10 cellular contexts compared by ENCODE assay signal in genomic region chr18:2716394-2717326, GRCh38.
DNase-seq lines count a peak whose midpoint lies in the region; ATAC-seq and TF ChIP-seq lines count a peak whose summit lies in the region.
"Had no signal": no experiment of that assay in that cellular context is flagged by ENCODE, and none has a peak within 500 bp of the region (broad histone marks: within the 10 kb centered on the region; RNA-seq: fewer than 3 reads in every experiment).

No MANE protein-coding gene starts in this region.

- CTCF ChIA-PET in Caco-2 (lab: Charles Lee), result no interaction called here
- CTCF ChIA-PET in activated CD8-positive, alpha-beta T cell treated with anti-CD3 and anti-CD28 coated beads for 36 hours (lab: Charles Lee), result interaction anchor here (1.5 kb wide), 1 partner anchor 52 kb away, joined by 4 read pairs; no protein-coding TSS in a partner anchor

- H3K9me3 Mint-ChIP-seq in Caco-2 (ENCODE audit: unreplicated experiment), result no peaks in the 10 kb centered on the region
- H3K9me3 Mint-ChIP-seq in activated CD8-positive, alpha-beta T cell treated with anti-CD3 and anti-CD28 coated beads for 36 hours, result no peaks in the 10 kb centered on the region

- H3K9me3 ChIP-seq in Caco-2 (no peaks in the 10 kb centered on the region), prostate gland (no peaks in the 10 kb centered on the region)
- H3K9me3 ChIP-seq: right lobe of liver had no signal

- H3K27ac Mint-ChIP-seq in Caco-2 (ENCODE audit: unreplicated experiment), result peak overlapping the region; percentile 43
- peak overlapping the region; percentile 46 for H3K27ac Mint-ChIP-seq in activated CD8-positive, alpha-beta T cell treated with anti-CD3 and anti-CD28 coated beads for 36 hours

- H3K36me3 ChIP-seq in Caco-2 (ENCODE audit: control insufficient read depth, insufficient read depth, low read length) (no peaks in the 10 kb centered on the region; the same call in 1 of the 2 replicates), prostate gland (no peaks in the 10 kb centered on the region)

- DNase-seq in Caco-2 (no peak), Right ventricle myocardium superior (peak; percentile 68), pons (ENCODE audit: low spot score) (peak; percentile 14), MV-4-11 (lab: John Stamatoyannopoulos, UW) (no peak), prostate gland (ENCODE audit: low spot score) (no peak), GM13976 (ENCODE audit: low spot score) (no peak)
- no peak for DNase-seq in activated CD8-positive, alpha-beta T cell treated with anti-CD3 and anti-CD28 coated beads for 36 hours
- DNase-seq: activated CD4-positive, alpha-beta T cell treated with anti-CD3 and anti-CD28 coated beads, Interleukin-2, amount 50 U/mL, for 48 hours; right lobe of liver had no signal

- BruUV-seq in Caco-2 (replicated peaks; lab: Mats Ljungman, UMichigan), result no TSS peak

- TF ChIP-seq POLR2A in prostate gland (IDR thresholded peaks at IDR 0.05), result no peak

- no peak overlapping the region for H3K27ac ChIP-seq in prostate gland
- H3K27ac ChIP-seq: right lobe of liver had no signal

- POLR2A ChIA-PET in Caco-2 (lab: Charles Lee), result no interaction called here
- POLR2A ChIA-PET in activated CD8-positive, alpha-beta T cell treated with anti-CD3 and anti-CD28 coated beads for 36 hours (lab: Charles Lee), result interaction anchor here (1.4 kb wide), 1 partner anchor 12 kb away, joined by 7 read pairs; no protein-coding TSS in a partner anchor

- no peak overlapping the region for H3K4me3 Mint-ChIP-seq in Caco-2 (ENCODE audit: unreplicated experiment)
- H3K4me3 Mint-ChIP-seq in activated CD8-positive, alpha-beta T cell treated with anti-CD3 and anti-CD28 coated beads for 36 hours, result no peak overlapping the region

- H3K27me3 Mint-ChIP-seq in Caco-2 (ENCODE audit: insufficient read depth, unreplicated experiment), result no peaks in the 10 kb centered on the region
- H3K27me3 Mint-ChIP-seq in activated CD8-positive, alpha-beta T cell treated with anti-CD3 and anti-CD28 coated beads for 36 hours, result no peaks in the 10 kb centered on the region

- no peak for TF ChIP-seq CTCF in Caco-2 (IDR thresholded peaks at IDR 0.05; ENCODE audit: insufficient read depth in 1 of 2, low read depth in 1 of 2, low read length in 1 of 2, severe bottlenecking in 1 of 2, unreplicated experiment in 1 of 2)
- TF ChIP-seq CTCF in activated CD8-positive, alpha-beta T cell treated with anti-CD3 and anti-CD28 coated beads for 36 hours (IDR thresholded peaks at IDR 0.05), result no peak
- no peak for TF ChIP-seq CTCF in prostate gland (IDR thresholded peaks at IDR 0.05)
- no peak for TF ChIP-seq CTCF in GM13976 (IDR thresholded peaks at IDR 0.05; ENCODE audit: borderline replicate concordance, control extremely low read depth, extremely low read depth, insufficient read depth, missing control alignments)

- no peaks in the 10 kb centered on the region for H3K4me1 Mint-ChIP-seq in Caco-2 (ENCODE audit: low read depth, unreplicated experiment)
- H3K4me1 Mint-ChIP-seq in activated CD8-positive, alpha-beta T cell treated with anti-CD3 and anti-CD28 coated beads for 36 hours (ENCODE audit: low read depth), result peaks cover 39% of the 10 kb centered on the region

- H3K4me3 ChIP-seq in Caco-2 (ENCODE audit: low read depth, low read length) (no peak overlapping the region), prostate gland (no peak overlapping the region)
- H3K4me3 ChIP-seq: right lobe of liver had no signal

- 65% methylated on average over 6 of the region's 6 CpGs for WGBS in prostate gland

- peaks cover 73% of the 10 kb centered on the region for H3K36me3 Mint-ChIP-seq in Caco-2 (ENCODE audit: insufficient read depth, unreplicated experiment)
- peaks cover 78% of the 10 kb centered on the region for H3K36me3 Mint-ChIP-seq in activated CD8-positive, alpha-beta T cell treated with anti-CD3 and anti-CD28 coated beads for 36 hours (ENCODE audit: low read depth)

- no peak for ATAC-seq in activated CD8-positive, alpha-beta T cell treated with anti-CD3 and anti-CD28 coated beads for 36 hours
- ATAC-seq in Right ventricle myocardium superior (ENCODE audit: poor library complexity), result peak; percentile 94
- ATAC-seq in GM21737 (IDR thresholded peaks at IDR 0.05; ENCODE audit: unreplicated experiment), result no peak

- H3K4me1 ChIP-seq in Caco-2 (no peaks in the 10 kb centered on the region), prostate gland (replicated peaks) (no peaks in the 10 kb centered on the region)

- intact Hi-C loops in Caco-2 (cut with micrococcal nuclease; ENCODE audit: unreplicated experiment), result no loop called here
- intact Hi-C loops in activated CD8-positive, alpha-beta T cell treated with anti-CD3 and anti-CD28 coated beads for 36 hours (cut with micrococcal nuclease), result no loop called here
- intact Hi-C loops in Right ventricle myocardium superior (cut with DNase I), result no loop called here
- intact Hi-C loops in prostate gland (cut with DNase I), result no loop called here

- in situ Hi-C loops in GM13976 (cut with MboI; ENCODE audit: low sequenced_read_pairs, unreplicated experiment), result no loop called here

- H3K27me3 ChIP-seq in Caco-2 (replicated peaks; ENCODE audit: control insufficient read depth, insufficient read depth, low read length), result no peaks in the 10 kb centered on the region
- no peaks in the 10 kb centered on the region for H3K27me3 ChIP-seq in prostate gland (replicated peaks; ENCODE audit: insufficient read depth)
- H3K27me3 ChIP-seq: right lobe of liver had no signal

Comparison
In these comparisons a context has a peak if more than half of its experiments do, and no peak if none do; other contexts are left out.
1. DNase-seq: peak in Right ventricle myocardium superior (single experiment) and pons (single experiment); none in Caco-2 (0 of 2), activated CD8-positive, alpha-beta T cell treated with anti-CD3 and anti-CD28 coated beads for 36 hours (single experiment), MV-4-11 (single experiment), prostate gland (single experiment) and GM13976 (single experiment).